In the genomic region with DNA sequence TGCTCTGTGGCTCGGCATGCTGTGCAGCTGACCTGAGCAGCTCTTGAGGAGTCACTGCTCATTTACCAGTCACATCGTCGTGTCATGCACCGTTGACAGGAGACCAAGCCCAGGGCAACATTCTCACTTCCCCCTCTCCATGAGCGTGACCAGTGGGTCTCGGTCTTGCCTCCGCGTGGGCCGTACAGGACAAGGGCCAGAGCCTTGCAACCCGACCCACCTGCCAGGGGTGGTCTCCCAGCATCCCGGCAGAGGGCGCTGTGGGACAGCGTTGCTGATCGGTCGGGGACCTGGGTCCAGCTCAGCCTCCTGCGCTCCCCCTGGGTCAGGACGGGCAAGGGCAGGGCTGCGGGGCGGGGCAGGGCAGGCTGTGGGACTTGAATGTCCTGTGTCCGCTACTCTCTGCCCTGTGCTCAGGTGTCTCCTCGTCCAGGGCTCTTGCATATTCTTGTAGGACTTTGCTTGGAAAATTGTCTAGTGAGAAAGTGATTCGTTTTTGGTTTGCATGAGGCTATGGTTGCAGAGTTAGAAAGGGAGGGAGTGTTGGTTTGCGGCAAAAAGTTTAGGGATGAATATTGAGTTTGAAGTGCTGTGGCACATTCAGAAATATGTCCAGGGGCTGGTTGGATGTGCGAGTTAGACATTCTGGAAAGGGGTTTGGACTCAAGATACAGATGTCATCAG, we compare ENCODE assay signal across 7 cellular contexts. TPM values are rescaled to one million over a fixed set of nuclear protein-coding genes. Genes with fewer than 3 reads are reported as not detected.
DNase-seq lines count a peak whose midpoint lies in the region; ATAC-seq, FAIRE-seq and TF ChIP-seq lines count a peak whose summit lies in the region.

No MANE protein-coding gene starts in this region.

- peaks cover 29% of the 10 kb centered on the region for H4K20me1 ChIP-seq in astrocyte (ENCODE audit: insufficient read depth, low read length)

- H3K36me3 Mint-ChIP-seq in astrocyte (ENCODE audit: low read depth, unreplicated experiment) = peaks cover 14% of the 10 kb centered on the region

- H3K4me1 ChIP-seq in astrocyte (ENCODE audit: insufficient read depth, low read length) (no peaks in the 10 kb centered on the region), spleen (peaks cover 6 to 42% (median 27%) of the 10 kb centered on the region in 6 donors)

- H3K9me3 ChIP-seq in astrocyte (ENCODE audit: insufficient read depth, low read depth, low read length) (no peaks in the 10 kb centered on the region), spleen (no peaks in the 10 kb centered on the region)

- no peak overlapping the region for H3K27ac ChIP-seq in astrocyte (ENCODE audit: low read depth, low read length)
- no peak overlapping the region for H3K27ac ChIP-seq in spleen

- DNase-seq in GM12891 (ENCODE audit: insufficient read length, low spot score) (peak; percentile 66), NCI-H146 treated with DMSO at 0.1 percent for 48 hours (lab: John Stamatoyannopoulos, UW; ENCODE audit: unreplicated experiment) (peak; percentile 49), T1000 (lab: John Stamatoyannopoulos, UW) (peak; percentile 71), astrocyte (ENCODE audit: low read depth) (peak; percentile 32), iPS DF 4.7 (ENCODE audit: extremely low read depth, low spot score) (peak; percentile 68), spleen (peak; percentile 98)

- no peak overlapping the region for H3K9ac ChIP-seq in astrocyte (ENCODE audit: low read length)

- peaks cover 2% of the 10 kb centered on the region for H3K4me1 Mint-ChIP-seq in astrocyte (ENCODE audit: low read depth, unreplicated experiment)

- H3K4me3 ChIP-seq in astrocyte (ENCODE audit: insufficient read depth, low read depth, low read length) (no peak overlapping the region), spleen (peak overlapping the region in 2 of 8 donors; percentile 16 to 49)

- no peak overlapping the region for H3K27ac Mint-ChIP-seq in astrocyte (ENCODE audit: unreplicated experiment)

- TF ChIP-seq POLR2A in GM12891 (IDR thresholded peaks at IDR 0.05; ENCODE audit: low read depth, low read length) (no peak), spleen (IDR thresholded peaks at IDR 0.05) (no peak)

- no peaks in the 10 kb centered on the region for H3K27me3 ChIP-seq in astrocyte (ENCODE audit: insufficient read depth, low read length)
- H3K27me3 ChIP-seq in spleen (replicated peaks in 1 of 7) = no peaks in the 10 kb centered on the region

- H3K36me3 ChIP-seq in astrocyte (ENCODE audit: insufficient read depth, low read length) (peaks cover 16% of the 10 kb centered on the region), spleen (peaks cover 0 to 24% (median 21%) of the 10 kb centered on the region in 6 donors)

- H3K4me3 Mint-ChIP-seq in astrocyte (ENCODE audit: unreplicated experiment) = no peak overlapping the region

- no peaks in the 10 kb centered on the region for H3K9me3 Mint-ChIP-seq in astrocyte (ENCODE audit: unreplicated experiment)

- ATAC-seq in HG02642 (IDR thresholded peaks at IDR 0.05; ENCODE audit: poor library complexity, unreplicated experiment) = peak; percentile 91

- peak; percentile 64 for TF ChIP-seq CTCF in astrocyte (IDR thresholded peaks at IDR 0.05; ENCODE audit: insufficient read depth, low read depth, low read length)
- peak; percentile 85 to 94 (median 92) for TF ChIP-seq CTCF in spleen (IDR thresholded peaks at IDR 0.05 in 8 of 11, conservative IDR thresholded peaks at IDR 0.05 in 3 of 11)

- peak overlapping the region; percentile 66 for H3K4me2 ChIP-seq in astrocyte (ENCODE audit: low read length)

- FAIRE-seq in GM12891 (lab: Jason Lieb, UNC) = peak; percentile 92
- FAIRE-seq in astrocyte (lab: Jason Lieb, UNC) = no peak

- WGBS in spleen, 5 donors = 10 to 20% (median 13%) methylated on average over 11 to 24 of the region's 24 CpGs

- H3K79me2 ChIP-seq in astrocyte (ENCODE audit: insufficient read depth, low read length) = no peaks in the 10 kb centered on the region

- no peak overlapping the region for H2AFZ ChIP-seq in astrocyte (ENCODE audit: low read depth, low read length)

- peaks cover 17% of the 10 kb centered on the region for H3K27me3 Mint-ChIP-seq in astrocyte (ENCODE audit: low read depth, unreplicated experiment)

- intact Hi-C loops in spleen (cut with DNase I; ENCODE audit: low total_unique reads) = loop anchor here (5.0 kb wide), 1 partner anchor 230 kb away; no protein-coding TSS in a partner anchor

TF ChIP-seq in GM12891, 5 proteins besides CTCF, POLR2A, EP300 and RAD21:
- TF ChIP-seq TAF1 (IDR thresholded peaks at IDR 0.05; ENCODE audit: low read depth, low read length) (no peak), SPI1 (IDR thresholded peaks at IDR 0.05; ENCODE audit: low read depth, low read length) (peak; percentile 62), PAX5 (IDR thresholded peaks at IDR 0.05; ENCODE audit: insufficient read depth, low read length, severe bottlenecking) (no peak), POU2F2 (IDR thresholded peaks at IDR 0.05; ENCODE audit: low read depth, low read length) (peak; percentile 28; the same call in 1 of the 2 replicates), POLR2AphosphoS5 (IDR thresholded peaks at IDR 0.05; ENCODE audit: low read depth, low read length) (no peak)

RNA-seq across cellular contexts. Expression of gene EIF4G2, which starts 16.2 kb away (rescaled TPM):
- 304 TPM for polyA plus RNA-seq in GM12891 (2012; ENCODE audit: low read depth, missing spikeins)
- total RNA-seq in astrocyte (1,309 and 1,364 TPM in 2 replicates), spleen (100 to 1,000 TPM; 444 to 712 (median 622) TPM)
- 100 to 1,000 TPM; 178 to 264 (median 218) TPM for polyA plus RNA-seq in spleen

RNA-seq across cellular contexts. Expression of gene CTR9, which starts 41.5 kb away (rescaled TPM):
- polyA plus RNA-seq in GM12891 (2012; ENCODE audit: low read depth, missing spikeins) = 23.8 TPM
- total RNA-seq in astrocyte = 29.3 and 36.0 TPM in 2 replicates
- 10 to 100 TPM; 31.1 to 44.4 (median 36.0) TPM for total RNA-seq in spleen
- polyA plus RNA-seq in spleen = 10 to 100 TPM; 13.8 to 17.6 (median 14.0) TPM

Comparison
In these comparisons a context has a peak if more than half of its experiments do, and no peak if none do; other contexts are left out.
1. DNase-seq: peak in every context shown above with its lines; median percentile 98 in spleen; 71 in T1000; 68 in iPS DF 4.7; 66 in GM12891; 49 in NCI-H146 treated with DMSO at 0.1 percent for 48 hours; 32 in astrocyte.